Comparison of ENCODE assay signal across 8 cellular contexts in the genomic region with DNA sequence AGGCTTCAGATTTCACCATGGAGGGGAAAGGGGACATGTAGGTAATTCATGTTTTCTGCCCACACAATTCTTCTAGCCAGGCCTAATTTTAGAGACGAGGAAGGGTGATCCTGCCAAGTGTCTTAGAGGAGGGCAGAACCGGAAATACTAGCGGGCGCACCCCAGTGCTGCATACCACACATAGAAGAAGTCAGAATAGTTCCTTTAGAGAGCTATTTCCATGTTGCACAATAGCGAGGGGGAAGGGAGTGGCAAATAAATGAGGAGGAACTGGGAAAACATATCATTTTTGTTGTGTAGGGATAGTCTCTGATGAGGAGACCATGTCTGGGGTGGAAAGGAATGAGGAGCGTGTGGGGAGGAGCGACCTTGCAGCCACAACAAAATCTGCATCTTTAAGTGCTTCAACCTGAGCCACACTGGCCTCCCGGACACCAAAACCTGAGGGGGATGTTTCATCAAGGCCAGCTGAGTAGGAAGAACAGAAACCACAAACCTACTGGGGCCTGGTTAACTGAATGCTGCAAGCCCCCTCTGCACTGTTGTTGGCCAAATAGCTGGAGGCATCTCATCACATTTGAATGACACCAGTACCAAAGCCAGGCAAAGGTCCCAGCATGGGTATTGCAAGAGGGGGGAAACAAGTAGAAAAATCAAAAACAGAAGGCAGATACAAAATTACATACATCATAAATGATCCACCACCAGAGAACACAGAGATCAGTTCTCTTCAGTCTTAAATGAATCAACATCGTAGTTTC.
DNase-seq lines count a peak whose midpoint lies in the region; ATAC-seq and TF ChIP-seq lines count a peak whose summit lies in the region.

No MANE protein-coding gene starts in this region.

- peaks cover 18% of the 10 kb centered on the region for H3K4me1 Mint-ChIP-seq in T-helper 1 cell treated with Interleukin-12 subunit alpha and Interleukin-12 subunit beta and Interleukin-4 antibody, amounts not matched to agents 30 μg/mL and 1 μg/mL, for 36 hours (ENCODE audit: low read depth)

- H3K36me3 ChIP-seq in parathyroid adenoma (ENCODE audit: control insufficient read depth, insufficient read depth, low read length) = no peaks in the 10 kb centered on the region

- peak overlapping the region; percentile 19 for H2AFZ ChIP-seq in parathyroid adenoma

- H3K27me3 Mint-ChIP-seq in T-helper 1 cell treated with Interleukin-12 subunit alpha and Interleukin-12 subunit beta and Interleukin-4 antibody, amounts not matched to agents 30 μg/mL and 1 μg/mL, for 36 hours (ENCODE audit: low read depth) = peaks cover 10% of the 10 kb centered on the region

- ATAC-seq in GM18499 (IDR thresholded peaks at IDR 0.05; ENCODE audit: insufficient read depth, unreplicated experiment) (peak; percentile 57), HG03159 (IDR thresholded peaks at IDR 0.05; ENCODE audit: unreplicated experiment) (peak; percentile 60), HG02981 (IDR thresholded peaks at IDR 0.05; ENCODE audit: unreplicated experiment) (no peak), HG03095 (IDR thresholded peaks at IDR 0.05; ENCODE audit: unreplicated experiment) (no peak)

- peak overlapping the region; percentile 67 for H3K4me3 Mint-ChIP-seq in T-helper 1 cell treated with Interleukin-12 subunit alpha and Interleukin-12 subunit beta and Interleukin-4 antibody, amounts not matched to agents 30 μg/mL and 1 μg/mL, for 36 hours

- no peak overlapping the region for H3K9ac ChIP-seq in parathyroid adenoma

- no peaks in the 10 kb centered on the region for H3K9me3 ChIP-seq in parathyroid adenoma (ENCODE audit: control insufficient read depth, low read length)

- DNase-seq in fibroblast of gingiva (ENCODE audit: low read depth) = peak; percentile 94
- no peak for DNase-seq in effector CD8-positive, alpha-beta T cell (lab: John Stamatoyannopoulos, UW)

- no peaks in the 10 kb centered on the region for H3K36me3 Mint-ChIP-seq in T-helper 1 cell treated with Interleukin-12 subunit alpha and Interleukin-12 subunit beta and Interleukin-4 antibody, amounts not matched to agents 30 μg/mL and 1 μg/mL, for 36 hours (ENCODE audit: low read depth)

- H3K79me2 ChIP-seq in parathyroid adenoma = no peaks in the 10 kb centered on the region

- no peak for TF ChIP-seq CTCF in parathyroid adenoma (IDR thresholded peaks at IDR 0.05)

- peak overlapping the region; percentile 75 for H3K27ac ChIP-seq in parathyroid adenoma

- peak overlapping the region; percentile 37 for H3K27ac Mint-ChIP-seq in T-helper 1 cell treated with Interleukin-12 subunit alpha and Interleukin-12 subunit beta and Interleukin-4 antibody, amounts not matched to agents 30 μg/mL and 1 μg/mL, for 36 hours

- H3K4me3 ChIP-seq in parathyroid adenoma (ENCODE audit: low read depth, low read length) = no peak overlapping the region

- no peaks in the 10 kb centered on the region for H3K9me3 Mint-ChIP-seq in T-helper 1 cell treated with Interleukin-12 subunit alpha and Interleukin-12 subunit beta and Interleukin-4 antibody, amounts not matched to agents 30 μg/mL and 1 μg/mL, for 36 hours

- H3K4me2 ChIP-seq in parathyroid adenoma (ENCODE audit: low read length) = peak overlapping the region; percentile 41

- peaks cover 19% of the 10 kb centered on the region for H3K4me1 ChIP-seq in parathyroid adenoma

- no peaks in the 10 kb centered on the region for H3K27me3 ChIP-seq in parathyroid adenoma (ENCODE audit: control insufficient read depth, insufficient read depth, low read length)

Comparison
In these comparisons a context has a peak if more than half of its experiments do, and no peak if none do; other contexts are left out.
1. ATAC-seq: peak in GM18499 (single experiment) and HG03159 (single experiment); none in HG02981 (single experiment) and HG03095 (single experiment).